ENCODE assay signal across 9 cellular contexts in the genomic region with DNA sequence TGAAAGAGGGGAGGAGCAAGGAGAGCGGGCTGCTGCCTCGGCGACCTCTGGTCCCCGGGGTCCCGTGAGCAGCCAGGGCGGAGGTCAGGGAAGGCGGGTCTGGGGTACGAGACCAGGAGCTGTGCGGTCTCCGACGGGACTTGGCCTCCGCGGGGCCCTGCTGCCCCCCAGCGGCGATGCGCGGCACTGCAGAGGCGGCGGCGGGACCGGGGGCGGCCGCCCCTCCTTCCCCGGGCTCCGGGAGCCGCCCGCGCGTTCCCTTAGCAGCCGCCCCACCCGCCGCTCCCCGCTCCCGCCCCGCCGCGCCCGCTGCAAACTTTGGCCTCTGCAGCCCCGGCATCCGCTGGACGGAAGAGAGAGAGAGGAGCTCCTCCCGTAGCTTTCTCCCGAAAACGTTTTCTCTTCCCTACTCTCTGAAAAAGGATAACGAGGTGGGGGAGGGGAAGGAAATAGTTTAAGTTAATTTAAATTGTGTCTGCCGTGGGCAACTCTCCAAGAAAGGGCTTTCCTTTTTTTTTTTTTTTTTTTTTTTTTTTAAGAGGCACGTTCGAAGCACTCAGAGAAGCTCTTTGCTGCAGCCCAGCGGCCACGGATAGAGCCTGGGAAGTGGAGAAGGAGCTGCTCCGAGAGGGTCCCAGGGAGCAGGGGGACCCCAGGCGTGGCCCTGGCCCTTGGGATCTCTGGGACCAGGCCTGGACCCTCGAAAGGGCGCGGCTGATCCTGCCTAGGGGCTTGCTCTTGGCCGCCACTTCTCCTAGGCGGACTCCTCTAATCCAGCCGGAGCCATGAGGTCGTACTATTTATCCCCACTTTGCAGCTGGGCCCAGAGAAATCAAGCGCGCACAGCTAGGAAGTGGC. TPM values are rescaled to one million over a fixed set of nuclear protein-coding genes. Genes with fewer than 3 reads are reported as not detected.
DNase-seq lines count a peak whose midpoint lies in the region; ATAC-seq, FAIRE-seq and TF ChIP-seq lines count a peak whose summit lies in the region.
"Had no signal": no experiment of that assay in that cellular context is flagged by ENCODE, and none has a peak within 500 bp of the region (broad histone marks: within the 10 kb centered on the region; RNA-seq: fewer than 3 reads in every experiment).

No MANE protein-coding gene starts in this region.

- no peak overlapping the region for H3K27ac Mint-ChIP-seq in CD14-positive monocyte
- H3K27ac Mint-ChIP-seq in activated CD4-positive, alpha-beta T cell treated with anti-CD3 and anti-CD28 coated beads, Interleukin-2, amount 10 ng/mL, durations not matched to agents 7 days and 5 days, result no peak overlapping the region

- H3K9me3 Mint-ChIP-seq in CD14-positive monocyte, result peaks cover 0 to 4% (median 0%) of the 10 kb centered on the region in 7 donors
- no peaks in the 10 kb centered on the region for H3K9me3 Mint-ChIP-seq in activated CD4-positive, alpha-beta T cell treated with anti-CD3 and anti-CD28 coated beads, Interleukin-2, amount 10 ng/mL, durations not matched to agents 7 days and 5 days

- no peak for DNase-seq in CD14-positive monocyte (ENCODE audit: low spot score)
- peak; percentile 78 for DNase-seq in H54 (ENCODE audit: insufficient read length, low spot score)
- DNase-seq in NCI-H2196 (lab: John Stamatoyannopoulos, UW; ENCODE audit: unreplicated experiment), result peak; percentile 86
- DNase-seq in activated CD4-positive, alpha-beta T cell treated with anti-CD3 and anti-CD28 coated beads, Interleukin-2, amount 10 ng/mL, durations not matched to agents 7 days and 5 days, result peak; percentile 70
- DNase-seq in dedifferentiated amniotic fluid mesenchymal stem cell (ENCODE audit: extremely low spot score), result peak; percentile 31
- DNase-seq in right lobe of liver, result peak; percentile 66 to 82 (median 75)
- DNase-seq in stimulated activated CD4-positive, alpha-beta T cell treated with anti-CD3 and anti-CD28 coated beads, Interleukin-4, amount 100 ng/mL, for 4 hours, result peak; percentile 79 to 83

- H3K36me3 ChIP-seq in right lobe of liver, result no peaks in the 10 kb centered on the region

- H3K4me3 Mint-ChIP-seq in CD14-positive monocyte, result peak overlapping the region; percentile 41 to 84
- peak overlapping the region; percentile 31 for H3K4me3 Mint-ChIP-seq in activated CD4-positive, alpha-beta T cell treated with anti-CD3 and anti-CD28 coated beads, Interleukin-2, amount 10 ng/mL, durations not matched to agents 7 days and 5 days

- peaks cover 16% of the 10 kb centered on the region for H3K4me1 Mint-ChIP-seq in CD14-positive monocyte
- peaks cover 4% of the 10 kb centered on the region for H3K4me1 Mint-ChIP-seq in activated CD4-positive, alpha-beta T cell treated with anti-CD3 and anti-CD28 coated beads, Interleukin-2, amount 10 ng/mL, durations not matched to agents 7 days and 5 days

- no peaks in the 10 kb centered on the region for H3K27me3 ChIP-seq in right lobe of liver

- no peak for TF ChIP-seq POLR2A in H54 (IDR thresholded peaks at IDR 0.05; ENCODE audit: low read depth, low read length)
- TF ChIP-seq POLR2A in right lobe of liver (IDR thresholded peaks at IDR 0.05), result no peak

- no peak overlapping the region for H3K27ac ChIP-seq in right lobe of liver

- intact Hi-C loops in CD14-positive monocyte (cut with micrococcal nuclease) (no loop called here), right lobe of liver (cut with DNase I) (no loop called here)

- peaks cover 0 to 6% (median 0%) of the 10 kb centered on the region in 4 donors for H3K4me1 ChIP-seq in right lobe of liver

- FAIRE-seq in H54 (lab: Jason Lieb, UNC), result no peak

- POLR2A ChIA-PET in activated CD4-positive, alpha-beta T cell treated with anti-CD3 and anti-CD28 coated beads, Interleukin-2, amount 10 ng/mL, durations not matched to agents 7 days and 5 days (lab: Charles Lee), result no interaction called here

- H3K36me3 Mint-ChIP-seq in CD14-positive monocyte, result no peaks in the 10 kb centered on the region
- H3K36me3 Mint-ChIP-seq in activated CD4-positive, alpha-beta T cell treated with anti-CD3 and anti-CD28 coated beads, Interleukin-2, amount 10 ng/mL, durations not matched to agents 7 days and 5 days (ENCODE audit: low read depth), result no peaks in the 10 kb centered on the region

- H3K4me3 ChIP-seq in right lobe of liver, result no peak overlapping the region

- CTCF ChIA-PET in activated CD4-positive, alpha-beta T cell treated with anti-CD3 and anti-CD28 coated beads, Interleukin-2, amount 10 ng/mL, durations not matched to agents 7 days and 5 days (lab: Charles Lee), result interaction anchor here (0.6 to 1.5 kb wide), 8 partner anchors 8 to 347 kb away, joined by 3 to 8 read pairs (median 4); a partner anchor contains a TSS

- TF ChIP-seq CTCF in CD14-positive monocyte (IDR thresholded peaks at IDR 0.05), result peak; percentile 98
- TF ChIP-seq CTCF in right lobe of liver (IDR thresholded peaks at IDR 0.05), result peak; percentile 63 to 97 (median 94)

- WGBS in right lobe of liver (ENCODE audit: insufficient coverage, low coverage, low lambda C conversion rate, missing lambda C conversion rate), result 3% methylated on average over 28 of the region's 61 CpGs

- no peaks in the 10 kb centered on the region for H3K9me3 ChIP-seq in right lobe of liver

- ATAC-seq in right lobe of liver (peak; percentile 83 to 94 (median 90)), GM18907 (IDR thresholded peaks at IDR 0.05; ENCODE audit: unreplicated experiment) (no peak)

- peaks cover 4 to 20% (median 19%) of the 10 kb centered on the region in 3 donors for H3K27me3 Mint-ChIP-seq in CD14-positive monocyte (ENCODE audit: low read depth in 3 of 3)
- H3K27me3 Mint-ChIP-seq in activated CD4-positive, alpha-beta T cell treated with anti-CD3 and anti-CD28 coated beads, Interleukin-2, amount 10 ng/mL, durations not matched to agents 7 days and 5 days, result no peaks in the 10 kb centered on the region

RNA-seq across cellular contexts. Expression of a gene that starts 43.2 kb away (rescaled TPM):
- not detected for polyA plus RNA-seq in CD14-positive monocyte
- total RNA-seq in activated CD4-positive, alpha-beta T cell treated with anti-CD3 and anti-CD28 coated beads, Interleukin-2, amount 10 ng/mL, durations not matched to agents 7 days and 5 days, result not detected
- total RNA-seq in right lobe of liver, result not detected
- total RNA-seq: T-helper 2 cell treated with Interferon-gamma antibody and Interleukin-4, amounts not matched to agents 100 ng/mL and 5 ng/mL, for 36 hours had no signal
